In genomic region chr3:61869378-61869777, GRCh38 we compare ENCODE assay signal across 20 cellular contexts.
A peak's percentile ranks its signal among the peaks of the same experiment; 100 is the strongest.
DNase-seq lines count a peak whose midpoint lies in the region; ATAC-seq and TF ChIP-seq lines count a peak whose summit lies in the region.
"Had no signal": no experiment of that assay in that cellular context is flagged by ENCODE, and none has a peak within 500 bp of the region (broad histone marks: within the 10 kb centered on the region; RNA-seq: fewer than 3 reads in every experiment).

No MANE protein-coding gene starts in this region.

- peaks cover 55% of the 10 kb centered on the region for H3K4me1 Mint-ChIP-seq in endodermal cell
- H3K4me1 Mint-ChIP-seq: B cell had no signal

- H3K9me3 ChIP-seq in cardiac muscle cell (ENCODE audit: low read depth), result no peaks in the 10 kb centered on the region
- no peaks in the 10 kb centered on the region for H3K9me3 ChIP-seq in right cardiac atrium (ENCODE audit: control insufficient read depth, low read length)
- no peaks in the 10 kb centered on the region for H3K9me3 ChIP-seq in endodermal cell (ENCODE audit: control insufficient read depth, low read length)
- no peaks in the 10 kb centered on the region for H3K9me3 ChIP-seq in neuronal stem cell (replicated peaks in 1 of 2; ENCODE audit: control insufficient read depth in 2 of 2, insufficient read depth in 1 of 2, low read depth in 1 of 2, low read length in 2 of 2)
- H3K9me3 ChIP-seq: BLaER1 treated with 17β-estradiol and CSF1 and Interleukin-3, amounts not matched to agents 10 nM and 100 nM had no signal

- H2AK5ac ChIP-seq in neuronal stem cell (ENCODE audit: low read depth, low read length), result no peak overlapping the region

- ATAC-seq in right cardiac atrium, result no peak
- ATAC-seq: CD8-positive, alpha-beta T cell; HCT116; HepG2 had no signal

- no peaks in the 10 kb centered on the region for H3K36me3 Mint-ChIP-seq in endodermal cell (ENCODE audit: low read depth)
- H3K36me3 Mint-ChIP-seq: CD8-positive, alpha-beta T cell had no signal

- H3K14ac ChIP-seq in neuronal stem cell (ENCODE audit: low read length), result no peak overlapping the region

- no peak overlapping the region for H4K8ac ChIP-seq in neuronal stem cell (ENCODE audit: low read depth, low read length)

- H3K36me3 ChIP-seq in cardiac muscle cell (no peaks in the 10 kb centered on the region), endodermal cell (ENCODE audit: control insufficient read depth, insufficient read depth, low read length) (no peaks in the 10 kb centered on the region), neuronal stem cell (replicated peaks in 1 of 2; ENCODE audit: control insufficient read depth in 2 of 2, insufficient read depth in 2 of 2, low read length in 2 of 2) (no peaks in the 10 kb centered on the region)
- H3K36me3 ChIP-seq: BLaER1 treated with 17β-estradiol and CSF1 and Interleukin-3, amounts not matched to agents 10 nM and 100 nM had no signal

- no peak overlapping the region for H2BK120ac ChIP-seq in neuronal stem cell (ENCODE audit: low read depth, low read length)

- intact Hi-C loops in right cardiac atrium (cut with DNase I), result loop anchor here in 1 of 4 donors (10.0 kb wide), 1 partner anchor 315 kb away; no protein-coding TSS in a partner anchor

- no peak overlapping the region for H2BK5ac ChIP-seq in neuronal stem cell (ENCODE audit: low read length)

- H3K18ac ChIP-seq in neuronal stem cell (ENCODE audit: low read length), result no peak overlapping the region

- H3K4me3 Mint-ChIP-seq in endodermal cell, result no peak overlapping the region
- H3K4me3 Mint-ChIP-seq: B cell; CD8-positive, alpha-beta T cell; IgD-negative memory B cell had no signal

- DNase-seq in cardiac muscle cell (ENCODE audit: low read depth in 1 of 2, low spot score in 1 of 2), result no peak
- DNase-seq in right cardiac atrium, result no peak
- DNase-seq in endodermal cell, result no peak
- peak; percentile 21 for DNase-seq in neuronal stem cell (ENCODE audit: low spot score)
- DNase-seq in 8988T, result no peak
- DNase-seq in NCI-H1105 treated with DMSO at 0.1 percent for 48 hours (lab: John Stamatoyannopoulos, UW), result no peak
- no peak for DNase-seq in DMS114 treated with DMSO at 0.1 percent for 48 hours (lab: John Stamatoyannopoulos, UW; ENCODE audit: unreplicated experiment)
- DNase-seq: Calu3; CD8-positive, alpha-beta T cell; DMS53; DND-41; EL; GM23248; KBM-7 had no signal

- no peaks in the 10 kb centered on the region for H3K9me3 Mint-ChIP-seq in endodermal cell
- H3K9me3 Mint-ChIP-seq: CD8-positive, alpha-beta T cell had no signal

- H3K27ac ChIP-seq in cardiac muscle cell (peak overlapping the region; percentile 47), right cardiac atrium (ENCODE audit: low read length) (no peak overlapping the region), endodermal cell (ENCODE audit: low read depth, low read length) (no peak overlapping the region), neuronal stem cell (replicated peaks; ENCODE audit: low read length) (no peak overlapping the region)
- H3K27ac ChIP-seq: 22Rv1; BLaER1 treated with 17β-estradiol and CSF1 and Interleukin-3, amounts not matched to agents 10 nM and 100 nM; GM23248 had no signal

- peak overlapping the region; percentile 4 for H3K27ac Mint-ChIP-seq in endodermal cell
- H3K27ac Mint-ChIP-seq: B cell; CD8-positive, alpha-beta T cell; IgD-negative memory B cell had no signal

- no peak overlapping the region for H4K91ac ChIP-seq in neuronal stem cell (ENCODE audit: low read depth, low read length, poor library complexity)

- no peak overlapping the region for H3K9ac ChIP-seq in endodermal cell (ENCODE audit: extremely low read depth, low read length, poor library complexity, severe bottlenecking)
- H3K9ac ChIP-seq in neuronal stem cell (ENCODE audit: low read depth, low read length, poor library complexity), result no peak overlapping the region
- H3K9ac ChIP-seq: BLaER1 treated with 17β-estradiol and CSF1 and Interleukin-3, amounts not matched to agents 10 nM and 100 nM; GM23248 had no signal

- 90% methylated on average over 6 of the region's 6 CpGs for WGBS in right cardiac atrium
- WGBS in endodermal cell (ENCODE audit: insufficient coverage in 1 of 2, insufficient read length in 1 of 2), 2 experiments, result 60 to 91% methylated on average over 1 to 6 of the region's 6 CpGs
- WGBS in neuronal stem cell (ENCODE audit: extremely low coverage in 2 of 2, insufficient read length in 2 of 2, insufficient replicate concordance in 1 of 2), 2 donors, result no CpG with 5 or more reads among the region's 6 CpGs

- no peak overlapping the region for H3K4ac ChIP-seq in neuronal stem cell (ENCODE audit: low read length)

- no peak overlapping the region for H2BK12ac ChIP-seq in neuronal stem cell (ENCODE audit: low read length)

- H2AFZ ChIP-seq in neuronal stem cell (ENCODE audit: low read length), result peak overlapping the region; percentile 10
- H2AFZ ChIP-seq: GM23248 had no signal

- TF ChIP-seq CTCF in cardiac muscle cell (IDR thresholded peaks at IDR 0.05; ENCODE audit: low read depth, low read length) (no peak), endodermal cell (conservative IDR thresholded peaks at IDR 0.05) (no peak)

- H2BK15ac ChIP-seq in neuronal stem cell (ENCODE audit: low read length), result no peak overlapping the region

- H3K79me1 ChIP-seq in neuronal stem cell (ENCODE audit: low read depth, low read length), result peaks cover 8% of the 10 kb centered on the region

- H3K23ac ChIP-seq in neuronal stem cell (ENCODE audit: low read depth, low read length, poor library complexity), result no peak overlapping the region

- H3K27me3 Mint-ChIP-seq in endodermal cell (ENCODE audit: insufficient read depth), result no peaks in the 10 kb centered on the region
- H3K27me3 Mint-ChIP-seq: B cell had no signal

- H3K4me2 ChIP-seq in neuronal stem cell (ENCODE audit: insufficient read depth, low read length, poor library complexity, severe bottlenecking), result no peak overlapping the region
- H3K4me2 ChIP-seq: BLaER1 treated with 17β-estradiol and CSF1 and Interleukin-3, amounts not matched to agents 10 nM and 100 nM had no signal

- H3K27me3 ChIP-seq in cardiac muscle cell (no peaks in the 10 kb centered on the region), right cardiac atrium (ENCODE audit: control insufficient read depth, insufficient read depth) (no peaks in the 10 kb centered on the region), endodermal cell (ENCODE audit: control insufficient read depth, insufficient read depth, low read length, poor library complexity, severe bottlenecking) (no peaks in the 10 kb centered on the region), neuronal stem cell (ENCODE audit: control insufficient read depth in 3 of 3, insufficient read depth in 3 of 3, low read depth in 1 of 3, low read length in 3 of 3) (no peaks in the 10 kb centered on the region)
- H3K27me3 ChIP-seq: BLaER1 treated with 17β-estradiol and CSF1 and Interleukin-3, amounts not matched to agents 10 nM and 100 nM had no signal

- H3K4me1 ChIP-seq in cardiac muscle cell (ENCODE audit: low read depth), result peaks cover 21% of the 10 kb centered on the region
- H3K4me1 ChIP-seq in right cardiac atrium (ENCODE audit: control insufficient read depth, insufficient read depth, low read length), result peaks cover 5% of the 10 kb centered on the region
- H3K4me1 ChIP-seq in endodermal cell (ENCODE audit: control insufficient read depth, insufficient read depth, low read length), result peaks cover 11% of the 10 kb centered on the region
- H3K4me1 ChIP-seq in neuronal stem cell (ENCODE audit: control insufficient read depth in 2 of 2, insufficient read depth in 1 of 2, low read depth in 1 of 2, low read length in 2 of 2), result peaks cover 13 to 18% of the 10 kb centered on the region in 2 donors

- H3K4me3 ChIP-seq in cardiac muscle cell (no peak overlapping the region), right cardiac atrium (ENCODE audit: low read length) (no peak overlapping the region), endodermal cell (ENCODE audit: low read length) (no peak overlapping the region), neuronal stem cell (ENCODE audit: low read length in 2 of 2) (no peak overlapping the region)
- H3K4me3 ChIP-seq: BLaER1 treated with 17β-estradiol and CSF1 and Interleukin-3, amounts not matched to agents 10 nM and 100 nM; GM23248 had no signal
